ENCODE assay signal across 8 cellular contexts in the genomic region with DNA sequence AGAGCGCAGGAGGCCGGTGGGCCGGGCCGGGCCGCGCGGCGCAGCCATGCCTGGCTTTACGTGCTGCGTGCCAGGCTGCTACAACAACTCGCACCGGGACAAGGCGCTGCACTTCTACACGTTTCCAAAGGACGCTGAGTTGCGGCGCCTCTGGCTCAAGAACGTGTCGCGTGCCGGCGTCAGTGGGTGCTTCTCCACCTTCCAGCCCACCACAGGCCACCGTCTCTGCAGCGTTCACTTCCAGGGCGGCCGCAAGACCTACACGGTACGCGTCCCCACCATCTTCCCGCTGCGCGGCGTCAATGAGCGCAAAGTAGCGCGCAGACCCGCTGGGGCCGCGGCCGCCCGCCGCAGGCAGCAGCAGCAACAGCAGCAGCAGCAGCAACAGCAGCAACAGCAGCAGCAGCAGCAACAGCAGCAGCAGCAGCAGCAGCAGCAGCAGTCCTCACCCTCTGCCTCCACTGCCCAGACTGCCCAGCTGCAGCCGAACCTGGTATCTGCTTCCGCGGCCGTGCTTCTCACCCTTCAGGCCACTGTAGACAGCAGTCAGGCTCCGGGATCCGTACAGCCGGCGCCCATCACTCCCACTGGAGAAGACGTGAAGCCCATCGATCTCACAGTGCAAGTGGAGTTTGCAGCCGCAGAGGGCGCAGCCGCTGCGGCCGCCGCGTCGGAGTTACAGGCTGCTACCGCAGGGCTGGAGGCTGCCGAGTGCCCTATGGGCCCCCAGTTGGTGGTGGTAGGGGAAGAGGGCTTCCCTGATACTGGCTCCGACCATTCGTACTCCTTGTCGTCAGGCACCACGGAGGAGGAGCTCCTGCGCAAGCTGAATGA.
DNase-seq lines count a peak whose midpoint lies in the region; ATAC-seq and TF ChIP-seq lines count a peak whose summit lies in the region.

No MANE protein-coding gene starts in this region.

- ATAC-seq in HG03521 (IDR thresholded peaks at IDR 0.05; ENCODE audit: unreplicated experiment) = peak; percentile 3

- H3K4me3 ChIP-seq in retinal pigment epithelial cell (ENCODE audit: low read length) = peak overlapping the region; percentile 96

- H3K27ac ChIP-seq in C4-2B = peak overlapping the region; percentile 98
- H3K27ac ChIP-seq in angular gyrus (ENCODE audit: low read depth, low read length) = peak overlapping the region; percentile 100

- TF ChIP-seq CTCF in C4-2B (conservative IDR thresholded peaks at IDR 0.05) = no peak; the same call in 1 of the 2 replicates
- peak; percentile 47 for TF ChIP-seq CTCF in retinal pigment epithelial cell (conservative IDR thresholded peaks at IDR 0.05; ENCODE audit: low read depth, low read length)

- peak; percentile 46 for DNase-seq in GM19238 (ENCODE audit: insufficient read length, low spot score)
- DNase-seq in T follicular helper cell (ENCODE audit: low read depth) = peak; percentile 67
- peak; percentile 38 to 67 for DNase-seq in hippocampal formation (lab: John Stamatoyannopoulos, UW)
- no peak for DNase-seq in retinal pigment epithelial cell (ENCODE audit: low read depth)
- DNase-seq in cerebellar nuclear complex (lab: John Stamatoyannopoulos, UW) = no peak

Comparison
In these comparisons a context has a peak if more than half of its experiments do, and no peak if none do; other contexts are left out.
1. DNase-seq: peak in GM19238 (single experiment), T follicular helper cell (single experiment) and hippocampal formation (2 of 2); none in retinal pigment epithelial cell (single experiment) and cerebellar nuclear complex (0 of 2).